Comparison of ENCODE assay signal across 20 cellular contexts in the genomic region with DNA sequence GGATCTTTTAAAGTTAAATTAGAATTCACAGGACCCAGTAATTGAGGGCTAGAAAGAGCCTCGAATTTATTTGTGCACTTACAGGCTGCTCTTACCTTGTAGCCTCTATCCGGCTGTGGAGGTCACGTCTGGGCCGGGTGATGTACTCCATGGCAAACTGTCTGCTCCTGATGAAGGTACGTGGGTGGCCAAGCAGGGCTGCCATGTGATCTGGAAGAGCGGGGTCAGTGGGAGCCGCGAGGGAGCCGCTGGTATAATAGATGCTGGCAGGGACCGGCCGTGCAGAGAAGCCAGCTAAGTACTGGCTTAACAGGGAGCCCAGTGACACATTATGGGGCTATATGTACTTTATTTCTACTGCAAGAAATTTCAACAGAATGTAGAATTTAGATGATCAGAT. TPM values are rescaled to one million over a fixed set of nuclear protein-coding genes. Genes with fewer than 3 reads are reported as not detected.
A peak's percentile ranks its signal among the peaks of the same experiment; 100 is the strongest.
DNase-seq lines count a peak whose midpoint lies in the region; ATAC-seq and TF ChIP-seq lines count a peak whose summit lies in the region.
"Had no signal": no experiment of that assay in that cellular context is flagged by ENCODE, and none has a peak within 500 bp of the region (broad histone marks: within the 10 kb centered on the region; RNA-seq: fewer than 3 reads in every experiment).

No MANE protein-coding gene starts in this region.

- H3K27ac Mint-ChIP-seq in activated CD4-positive, alpha-beta memory T cell treated with anti-CD3 and anti-CD28 coated beads, Interleukin-2, amount 10 ng/mL, durations not matched to agents 7 days and 5 days, result no peak overlapping the region
- no peak overlapping the region for H3K27ac Mint-ChIP-seq in activated CD4-positive, alpha-beta memory T cell treated with anti-CD3 and anti-CD28 coated beads for 36 hours
- H3K27ac Mint-ChIP-seq in naive B cell, result peak overlapping the region in 4 of 6 donors; percentile 41 to 86 (median 55)
- H3K27ac Mint-ChIP-seq: activated CD4-positive, alpha-beta T cell treated with anti-CD3 and anti-CD28 coated beads, Interleukin-2, amount 10 ng/mL, durations not matched to agents 24 days and 14 days; activated naive CD4-positive, alpha-beta T cell treated with anti-CD3 and anti-CD28 coated beads for 36 hours; stimulated activated memory B cell treated with anti-CD40 and anti-IgM and Interleukin-4, amounts not matched to agents 10 μg/mL and 1 μg/mL and 100 μg/mL, for 72 hours had no signal

- H3K9me3 Mint-ChIP-seq in activated CD4-positive, alpha-beta memory T cell treated with anti-CD3 and anti-CD28 coated beads, Interleukin-2, amount 10 ng/mL, durations not matched to agents 7 days and 5 days, result no peaks in the 10 kb centered on the region
- H3K9me3 Mint-ChIP-seq in activated CD4-positive, alpha-beta memory T cell treated with anti-CD3 and anti-CD28 coated beads for 36 hours, result no peaks in the 10 kb centered on the region
- no peaks in the 10 kb centered on the region for H3K9me3 Mint-ChIP-seq in naive B cell
- H3K9me3 Mint-ChIP-seq: activated CD4-positive, alpha-beta T cell treated with anti-CD3 and anti-CD28 coated beads, Interleukin-2, amount 10 ng/mL, durations not matched to agents 24 days and 14 days; activated naive CD4-positive, alpha-beta T cell treated with anti-CD3 and anti-CD28 coated beads for 36 hours; stimulated activated memory B cell treated with anti-CD40 and anti-IgM and Interleukin-4, amounts not matched to agents 10 μg/mL and 1 μg/mL and 100 μg/mL, for 72 hours had no signal

- TF ChIP-seq POLR2A in upper lobe of left lung (IDR thresholded peaks at IDR 0.05), result no peak

- no peak overlapping the region for H3K4me3 Mint-ChIP-seq in activated CD4-positive, alpha-beta memory T cell treated with anti-CD3 and anti-CD28 coated beads, Interleukin-2, amount 10 ng/mL, durations not matched to agents 7 days and 5 days
- no peak overlapping the region for H3K4me3 Mint-ChIP-seq in activated CD4-positive, alpha-beta memory T cell treated with anti-CD3 and anti-CD28 coated beads for 36 hours
- H3K4me3 Mint-ChIP-seq in naive B cell, result no peak overlapping the region
- H3K4me3 Mint-ChIP-seq: activated CD4-positive, alpha-beta T cell treated with anti-CD3 and anti-CD28 coated beads, Interleukin-2, amount 10 ng/mL, durations not matched to agents 24 days and 14 days; activated naive CD4-positive, alpha-beta T cell treated with anti-CD3 and anti-CD28 coated beads for 36 hours; stimulated activated memory B cell treated with anti-CD40 and anti-IgM and Interleukin-4, amounts not matched to agents 10 μg/mL and 1 μg/mL and 100 μg/mL, for 72 hours had no signal

- TF ChIP-seq CTCF in upper lobe of left lung (IDR thresholded peaks at IDR 0.05), result no peak

- 90 to 92% methylated on average over 11 of the region's 11 CpGs for WGBS in upper lobe of left lung, 2 donors

- peaks cover 0 to 15% (median 8%) of the 10 kb centered on the region in 4 donors for H3K4me1 ChIP-seq in upper lobe of left lung

- no peak for TF ChIP-seq EP300 in upper lobe of left lung (IDR thresholded peaks at IDR 0.05)

- POLR2A ChIA-PET in activated CD4-positive, alpha-beta memory T cell treated with anti-CD3 and anti-CD28 coated beads, Interleukin-2, amount 10 ng/mL, durations not matched to agents 7 days and 5 days (lab: Charles Lee), result no interaction called here
- POLR2A ChIA-PET in activated CD4-positive, alpha-beta memory T cell treated with anti-CD3 and anti-CD28 coated beads for 36 hours (lab: Charles Lee), result no interaction called here

- ATAC-seq in naive B cell (ENCODE audit: low read depth in 2 of 2) (no peak), upper lobe of left lung (ENCODE audit: low FRiP score in 2 of 2) (no peak), HG02623 (IDR thresholded peaks at IDR 0.05; ENCODE audit: unreplicated experiment) (no peak)
- ATAC-seq: stimulated activated memory B cell treated with anti-CD40 and anti-IgM and Interleukin-4, amounts not matched to agents 10 μg/mL and 1 μg/mL and 100 μg/mL, for 72 hours had no signal

- peaks cover 10% of the 10 kb centered on the region for H3K4me1 Mint-ChIP-seq in activated CD4-positive, alpha-beta memory T cell treated with anti-CD3 and anti-CD28 coated beads, Interleukin-2, amount 10 ng/mL, durations not matched to agents 7 days and 5 days
- peaks cover 8% of the 10 kb centered on the region for H3K4me1 Mint-ChIP-seq in activated CD4-positive, alpha-beta memory T cell treated with anti-CD3 and anti-CD28 coated beads for 36 hours (ENCODE audit: low read depth)
- H3K4me1 Mint-ChIP-seq in naive B cell, result peaks cover 4 to 9% (median 8%) of the 10 kb centered on the region in 3 donors

- no peaks in the 10 kb centered on the region for H3K27me3 ChIP-seq in upper lobe of left lung
- H3K27me3 ChIP-seq: tibial artery had no signal

- H3K36me3 Mint-ChIP-seq in activated CD4-positive, alpha-beta memory T cell treated with anti-CD3 and anti-CD28 coated beads, Interleukin-2, amount 10 ng/mL, durations not matched to agents 7 days and 5 days (ENCODE audit: low read depth), result peaks cover 17% of the 10 kb centered on the region
- H3K36me3 Mint-ChIP-seq in activated CD4-positive, alpha-beta memory T cell treated with anti-CD3 and anti-CD28 coated beads for 36 hours, result peaks cover 16% of the 10 kb centered on the region
- H3K36me3 Mint-ChIP-seq in naive B cell, result peaks cover 16 to 21% of the 10 kb centered on the region in 2 donors

- CTCF ChIA-PET in activated CD4-positive, alpha-beta memory T cell treated with anti-CD3 and anti-CD28 coated beads, Interleukin-2, amount 10 ng/mL, durations not matched to agents 7 days and 5 days (lab: Charles Lee), result no interaction called here
- CTCF ChIA-PET in activated CD4-positive, alpha-beta memory T cell treated with anti-CD3 and anti-CD28 coated beads for 36 hours (lab: Charles Lee), result interaction anchor here (0.6 to 4.6 kb wide), 2 partner anchors 36 to 624 kb away, joined by 3 to 32 read pairs; no protein-coding TSS in a partner anchor

- H3K9me3 ChIP-seq in upper lobe of left lung, result no peaks in the 10 kb centered on the region
- H3K9me3 ChIP-seq: tibial artery had no signal

- intact Hi-C loops in activated CD4-positive, alpha-beta memory T cell treated with anti-CD3 and anti-CD28 coated beads for 36 hours (cut with micrococcal nuclease), result no loop called here
- intact Hi-C loops in cardiac septum (cut with DNase I), result loop anchor here (5.0 kb wide), 1 partner anchor 83 kb away; a partner anchor contains a TSS

- H3K4me3 ChIP-seq in upper lobe of left lung, result no peak overlapping the region
- H3K4me3 ChIP-seq: coronary artery, tibial artery had no signal

- H3K36me3 ChIP-seq in upper lobe of left lung, result peaks cover 0 to 73% (median 33%) of the 10 kb centered on the region in 4 donors

- H3K27ac ChIP-seq in upper lobe of left lung, result peak overlapping the region in 3 of 4 donors; percentile 37 to 60 (median 42)
- H3K27ac ChIP-seq: coronary artery, tibial artery had no signal

- H3K27me3 Mint-ChIP-seq in activated CD4-positive, alpha-beta memory T cell treated with anti-CD3 and anti-CD28 coated beads, Interleukin-2, amount 10 ng/mL, durations not matched to agents 7 days and 5 days, result no peaks in the 10 kb centered on the region
- no peaks in the 10 kb centered on the region for H3K27me3 Mint-ChIP-seq in activated CD4-positive, alpha-beta memory T cell treated with anti-CD3 and anti-CD28 coated beads for 36 hours
- H3K27me3 Mint-ChIP-seq in naive B cell, result no peaks in the 10 kb centered on the region
- H3K27me3 Mint-ChIP-seq: activated CD4-positive, alpha-beta T cell treated with anti-CD3 and anti-CD28 coated beads, Interleukin-2, amount 10 ng/mL, durations not matched to agents 24 days and 14 days; stimulated activated memory B cell treated with anti-CD40 and anti-IgM and Interleukin-4, amounts not matched to agents 10 μg/mL and 1 μg/mL and 100 μg/mL, for 72 hours had no signal

- peak; percentile 11 for DNase-seq in activated CD4-positive, alpha-beta memory T cell treated with anti-CD3 and anti-CD28 coated beads, Interleukin-2, amount 10 ng/mL, durations not matched to agents 7 days and 5 days
- no peak for DNase-seq in activated CD4-positive, alpha-beta memory T cell treated with anti-CD3 and anti-CD28 coated beads for 36 hours
- DNase-seq in cardiac septum (ENCODE audit: low spot score) (peak; percentile 75), naive B cell (no peak), upper lobe of left lung (no peak), glomerular visceral epithelial cell (ENCODE audit: extremely low spot score) (no peak)
- DNase-seq in stimulated activated CD4-positive, alpha-beta T cell treated with anti-CD3 and anti-CD28 coated beads, Interleukin-12 subunit alpha, Interleukin-12 subunit beta, amount 100 ng/mL, for 4 hours, result no peak
- DNase-seq: activated CD4-positive, alpha-beta T cell treated with anti-CD3 and anti-CD28 coated beads, Interleukin-2, amount 10 ng/mL, durations not matched to agents 24 days and 14 days; activated naive CD4-positive, alpha-beta T cell treated with anti-CD3 and anti-CD28 coated beads for 36 hours; GOT3; hippocampal formation; KG1; kidney; NCI-H1048; NCI-H2029 treated with DMSO at 0.1 percent for 48 hours; NCI-H446 treated with DMSO at 0.1 percent for 48 hours had no signal

RNA-seq across cellular contexts. Expression of a gene that starts 59.2 kb away (rescaled TPM):
- 10 to 100 TPM; 28.5 to 34.1 TPM for total RNA-seq in activated CD4-positive, alpha-beta memory T cell treated with anti-CD3 and anti-CD28 coated beads, Interleukin-2, amount 10 ng/mL, durations not matched to agents 7 days and 5 days
- total RNA-seq in activated CD4-positive, alpha-beta memory T cell treated with anti-CD3 and anti-CD28 coated beads for 36 hours, result 10 to 100 TPM; 36.0 to 36.4 TPM
- total RNA-seq in cardiac septum, result 135 TPM
- 10 to 100 TPM; 32.3 to 87.8 (median 37.1) TPM for polyA plus RNA-seq in naive B cell (ENCODE audit: low read depth in 6 of 6)
- 10 to 100 TPM; 40.9 to 87.3 (median 77.3) TPM for total RNA-seq in upper lobe of left lung

Comparison
In these comparisons a context has a peak if more than half of its experiments do, and no peak if none do; other contexts are left out.
1. DNase-seq: peak in activated CD4-positive, alpha-beta memory T cell treated with anti-CD3 and anti-CD28 coated beads, Interleukin-2, amount 10 ng/mL, durations not matched to agents 7 days and 5 days (single experiment) and cardiac septum (single experiment); none in activated CD4-positive, alpha-beta memory T cell treated with anti-CD3 and anti-CD28 coated beads for 36 hours (single experiment), naive B cell (single experiment), upper lobe of left lung (0 of 2), stimulated activated CD4-positive, alpha-beta T cell treated with anti-CD3 and anti-CD28 coated beads, Interleukin-12 subunit alpha, Interleukin-12 subunit beta, amount 100 ng/mL, for 4 hours (single experiment) and glomerular visceral epithelial cell (single experiment).
2. H3K27ac Mint-ChIP-seq: peak in naive B cell (4 of 6); none in activated CD4-positive, alpha-beta memory T cell treated with anti-CD3 and anti-CD28 coated beads, Interleukin-2, amount 10 ng/mL, durations not matched to agents 7 days and 5 days (single experiment) and activated CD4-positive, alpha-beta memory T cell treated with anti-CD3 and anti-CD28 coated beads for 36 hours (single experiment).